ENCODE assay signal across 8 cellular contexts in genomic region chr20:44310664-44311639, GRCh38. TPM values are rescaled to one million over a fixed set of nuclear protein-coding genes. Genes with fewer than 3 reads are reported as not detected.
A peak's percentile ranks its signal among the peaks of the same experiment; 100 is the strongest.
DNase-seq lines count a peak whose midpoint lies in the region; TF ChIP-seq lines count a peak whose summit lies in the region.

FITM2 (minus strand) TSS chr20:44311202; CDS start chr20:44311148, 54 bp downstream.

- peaks cover 22% of the 10 kb centered on the region for H3K4me1 Mint-ChIP-seq in activated naive CD4-positive, alpha-beta T cell treated with anti-CD3 and anti-CD28 coated beads, Interleukin-2, amount 10 ng/mL, durations not matched to agents 7 days and 5 days

- H3K36me3 ChIP-seq in GM06990 (ENCODE audit: control insufficient read depth, insufficient read depth, low read length) (no peaks in the 10 kb centered on the region), SJSA1 (peaks cover 4% of the 10 kb centered on the region)

- no peaks in the 10 kb centered on the region for H3K27me3 ChIP-seq in GM06990 (replicated peaks; ENCODE audit: control insufficient read depth, insufficient read depth, low read length)
- H3K27me3 ChIP-seq in SJSA1 (replicated peaks): no peaks in the 10 kb centered on the region

- H3K4me1 ChIP-seq in SJSA1 (replicated peaks): peaks cover 10% of the 10 kb centered on the region

- H3K9me3 ChIP-seq in SJSA1 (replicated peaks): no peaks in the 10 kb centered on the region

- H3K9me3 Mint-ChIP-seq in activated naive CD4-positive, alpha-beta T cell treated with anti-CD3 and anti-CD28 coated beads, Interleukin-2, amount 10 ng/mL, durations not matched to agents 7 days and 5 days: no peaks in the 10 kb centered on the region

- H3K4me3 Mint-ChIP-seq in activated naive CD4-positive, alpha-beta T cell treated with anti-CD3 and anti-CD28 coated beads, Interleukin-2, amount 10 ng/mL, durations not matched to agents 7 days and 5 days: peak within 1 kb of the TSS; percentile 89

- TF ChIP-seq CTCF in GM06990 (IDR thresholded peaks at IDR 0.05; ENCODE audit: insufficient read depth, low read length, poor library complexity, severe bottlenecking): peak; percentile 98
- TF ChIP-seq CTCF in HFF-Myc (IDR thresholded peaks at IDR 0.05; ENCODE audit: low read depth, low read length, missing control alignments): peak; percentile 96

- H3K27ac Mint-ChIP-seq in activated naive CD4-positive, alpha-beta T cell treated with anti-CD3 and anti-CD28 coated beads, Interleukin-2, amount 10 ng/mL, durations not matched to agents 7 days and 5 days: peak within 1 kb of the TSS; percentile 92

- peak within 1 kb of the TSS; percentile 95 for H3K4me3 ChIP-seq in GM06990 (replicated peaks; ENCODE audit: low read depth, low read length)
- peak within 1 kb of the TSS; percentile 93 for H3K4me3 ChIP-seq in HFF-Myc (replicated peaks; ENCODE audit: low read depth, low read length)
- peak within 1 kb of the TSS; percentile 78 for H3K4me3 ChIP-seq in SJSA1

- H3K27ac ChIP-seq in SJSA1: no peak within 1 kb of the TSS

- peaks cover 13% of the 10 kb centered on the region for H3K27me3 Mint-ChIP-seq in activated naive CD4-positive, alpha-beta T cell treated with anti-CD3 and anti-CD28 coated beads, Interleukin-2, amount 10 ng/mL, durations not matched to agents 7 days and 5 days

- CTCF ChIA-PET in activated naive CD4-positive, alpha-beta T cell treated with anti-CD3 and anti-CD28 coated beads, Interleukin-2, amount 10 ng/mL, durations not matched to agents 7 days and 5 days (lab: Charles Lee): interaction anchor here (0.6 to 13.6 kb wide), 21 partner anchors 9 to 433 kb away, joined by 3 to 351 read pairs (median 3); no protein-coding TSS in a partner anchor

- H3K36me3 Mint-ChIP-seq in activated naive CD4-positive, alpha-beta T cell treated with anti-CD3 and anti-CD28 coated beads, Interleukin-2, amount 10 ng/mL, durations not matched to agents 7 days and 5 days: no peaks in the 10 kb centered on the region

- peak; percentile 96 for DNase-seq in GM06990 (ENCODE audit: extremely low read depth, insufficient read length)
- peak; percentile 87 for DNase-seq in HFF-Myc (ENCODE audit: extremely low read depth, low read depth)
- DNase-seq in MV-4-11 (lab: John Stamatoyannopoulos, UW): peak; percentile 91
- DNase-seq in SJSA1 (ENCODE audit: low read depth in 1 of 2, low spot score in 2 of 2): peak; percentile 95 to 99
- DNase-seq in activated naive CD4-positive, alpha-beta T cell treated with anti-CD3 and anti-CD28 coated beads, Interleukin-2, amount 10 ng/mL, durations not matched to agents 7 days and 5 days: peak; percentile 98
- peak; percentile 93 for DNase-seq in globus pallidus (ENCODE audit: low spot score)
- DNase-seq in nucleus accumbens (lab: John Stamatoyannopoulos, UW): peak; percentile 37 to 99 (median 94)
- peak; percentile 97 for DNase-seq in superior temporal gyrus (ENCODE audit: extremely low spot score)

RNA-seq across cellular contexts. Expression of gene FITM2, which starts in this region (rescaled TPM):
- 4.4 and 6.9 TPM in 2 replicates for total RNA-seq in SJSA1 (2014; rRNA removed; shearing (Covaris generic))
